17 cellular contexts compared by ENCODE assay signal in the genomic region with DNA sequence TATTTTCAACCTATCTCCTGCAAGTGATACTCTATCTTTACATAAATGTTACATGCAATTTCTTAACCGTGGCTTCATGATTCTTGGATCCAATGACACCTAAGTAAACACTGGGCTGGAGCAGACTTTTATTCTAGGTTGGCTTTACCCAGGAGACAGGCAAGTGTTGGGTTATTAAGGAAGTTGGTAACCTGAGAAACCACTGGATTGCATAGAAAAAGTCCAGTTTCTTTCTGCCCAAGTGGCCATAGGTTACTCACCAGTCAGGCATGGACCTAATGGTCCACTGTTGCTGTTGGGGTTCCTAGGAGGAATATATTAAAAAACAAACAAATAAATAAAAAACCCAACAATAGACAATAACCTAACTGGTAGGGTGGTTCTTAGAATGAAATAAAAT.
"Had no signal": no experiment of that assay in that cellular context is flagged by ENCODE, and none has a peak within 500 bp of the region (broad histone marks: within the 10 kb centered on the region; RNA-seq: fewer than 3 reads in every experiment).

No MANE protein-coding gene starts in this region.

- H3K4me1 ChIP-seq: gastroesophageal sphincter, upper lobe of left lung had no signal

- H3K36me3 ChIP-seq: brain microvascular endothelial cell, gastroesophageal sphincter, upper lobe of left lung had no signal

- H3K4me3 ChIP-seq: gastroesophageal sphincter, upper lobe of left lung had no signal

- H3K27me3 ChIP-seq: brain microvascular endothelial cell, gastroesophageal sphincter, upper lobe of left lung had no signal

- DNase-seq: activated CD4-positive, alpha-beta T cell treated with anti-CD3 and anti-CD28 coated beads, Interleukin-2, amount 10 ng/mL, durations not matched to agents 7 days and 5 days; activated CD8-positive, alpha-beta memory T cell treated with anti-CD3 and anti-CD28 coated beads, Interleukin-2, amount 50 U/mL, for 48 hours; activated gamma-delta T cell; activated T-cell treated with anti-CD3 and anti-CD28 coated beads, Interleukin-2, amount 50 U/mL, for 72 hours; amniotic stem cell; brain microvascular endothelial cell; cortex of kidney; effector memory CD4-positive, alpha-beta T cell; left ventricle myocardium superior; mesenchymal stem cell; posterior cingulate gyrus; stimulated activated CD4-positive, alpha-beta T cell treated with anti-CD3 and anti-CD28 coated beads, Interleukin-4, amount 100 ng/mL, for 24 hours; stimulated activated naive CD4-positive, alpha-beta T cell; upper lobe of left lung had no signal

- ATAC-seq: activated naive CD4-positive, alpha-beta T cell treated with anti-CD3 and anti-CD28 coated beads, Interleukin-2, amount 50 U/mL, for 72 hours; activated T-cell treated with anti-CD3 and anti-CD28 coated beads, Interleukin-2, amount 50 U/mL, for 72 hours; gastroesophageal sphincter; left ventricle myocardium superior; natural killer cell treated with Interleukin-12 subunit alpha and Interleukin-12 subunit beta and Interleukin-15 and Interleukin-18, amount 100 ng/mL, for 72 hours had no signal

- H3K9me3 ChIP-seq: gastroesophageal sphincter, upper lobe of left lung had no signal

- H3K27ac ChIP-seq: brain microvascular endothelial cell, gastroesophageal sphincter, upper lobe of left lung had no signal
